Comparison of ENCODE assay signal across 9 cellular contexts in the genomic region with DNA sequence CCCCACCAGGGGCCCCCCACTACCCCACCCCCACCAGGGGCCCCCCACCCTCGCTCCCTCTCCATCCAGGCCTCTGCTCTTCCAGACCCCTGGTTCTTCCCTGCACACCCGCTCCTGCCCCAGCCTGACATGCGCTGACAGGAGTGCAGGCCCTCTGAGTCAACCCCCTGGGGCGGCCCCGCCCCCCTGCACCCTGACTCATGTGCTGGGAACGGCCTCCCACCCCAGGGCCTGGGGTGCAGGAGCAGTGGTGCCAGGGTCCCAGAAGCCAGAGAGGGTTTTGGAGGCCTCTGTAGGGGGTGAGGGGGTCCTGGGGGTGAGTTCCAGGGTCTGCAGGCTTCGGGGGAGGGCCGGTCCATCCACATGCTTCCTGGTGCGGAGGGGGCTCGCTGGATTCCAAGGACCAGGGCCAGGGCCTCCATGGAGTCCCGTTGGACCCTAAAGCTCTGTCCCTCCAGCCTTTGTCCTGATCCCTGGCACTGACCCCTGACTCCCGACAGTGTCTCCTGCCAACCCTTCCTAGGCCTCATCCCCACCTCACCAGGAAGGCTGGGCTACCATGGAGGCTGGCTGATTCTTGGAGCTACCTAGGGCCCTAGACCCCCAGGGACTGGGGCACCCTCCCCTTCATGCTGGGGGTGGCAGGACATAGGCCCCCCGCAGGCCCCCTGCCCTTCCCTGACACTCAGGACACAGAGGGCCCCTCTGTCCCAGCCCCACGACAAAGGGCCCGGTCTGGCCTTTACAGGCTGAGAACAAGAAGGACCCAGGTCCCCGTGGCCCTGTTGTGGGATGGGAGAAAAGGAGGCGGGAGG.
DNase-seq lines count a peak whose midpoint lies in the region; ATAC-seq lines count a peak whose summit lies in the region.
"Had no signal": no experiment of that assay in that cellular context is flagged by ENCODE, and none has a peak within 500 bp of the region (broad histone marks: within the 10 kb centered on the region; RNA-seq: fewer than 3 reads in every experiment).

No MANE protein-coding gene starts in this region.

- H3K4me3 ChIP-seq in ACC112 (ENCODE audit: low read depth, low read length), result no peak overlapping the region

- no peaks in the 10 kb centered on the region for H3K27me3 ChIP-seq in ACC112 (ENCODE audit: insufficient read depth, low read length)

- DNase-seq in HCEC 1CT (peak; percentile 75), amniotic epithelial cell (ENCODE audit: low read depth) (peak; percentile 81), kidney tubule cell (ENCODE audit: low spot score) (peak; percentile 74), AML-193 (lab: John Stamatoyannopoulos, UW) (no peak)
- no peak for DNase-seq in activated CD8-positive, alpha-beta memory T cell treated with anti-CD3 and anti-CD28 coated beads, Interleukin-2, amount 50 U/mL, for 48 hours
- DNase-seq: hippocampal formation had no signal

- peaks cover 39% of the 10 kb centered on the region for H3K4me1 ChIP-seq in ACC112 (ENCODE audit: control insufficient read depth, insufficient read depth, low read length, unreplicated experiment)

- no peak overlapping the region for H2AFZ ChIP-seq in ACC112 (ENCODE audit: low read length, unreplicated experiment)

- H3K79me2 ChIP-seq in ACC112 (ENCODE audit: control insufficient read depth, insufficient read depth, low read length, unreplicated experiment), result no peaks in the 10 kb centered on the region

- peak overlapping the region; percentile 30 for H3K27ac ChIP-seq in ACC112 (ENCODE audit: low read depth, low read length)

- ATAC-seq in GM18907 (IDR thresholded peaks at IDR 0.05; ENCODE audit: unreplicated experiment), result no peak
- ATAC-seq in HG03097 (IDR thresholded peaks at IDR 0.05; ENCODE audit: low FRiP score, unreplicated experiment), result no peak

- no peaks in the 10 kb centered on the region for H3K36me3 ChIP-seq in ACC112 (ENCODE audit: insufficient read depth, low read length)

Comparison
In these comparisons a context has a peak if more than half of its experiments do, and no peak if none do; other contexts are left out.
1. DNase-seq: peak in HCEC 1CT (single experiment), amniotic epithelial cell (single experiment) and kidney tubule cell (single experiment); none in activated CD8-positive, alpha-beta memory T cell treated with anti-CD3 and anti-CD28 coated beads, Interleukin-2, amount 50 U/mL, for 48 hours (single experiment) and AML-193 (0 of 2).